ENCODE assay signal across 13 cellular contexts in genomic region chr18:2908166-2908945, GRCh38.
A peak's percentile ranks its signal among the peaks of the same experiment; 100 is the strongest.
DNase-seq lines count a peak whose midpoint lies in the region; ATAC-seq and TF ChIP-seq lines count a peak whose summit lies in the region.
"Had no signal": no experiment of that assay in that cellular context is flagged by ENCODE, and none has a peak within 500 bp of the region (broad histone marks: within the 10 kb centered on the region; RNA-seq: fewer than 3 reads in every experiment).

No MANE protein-coding gene starts in this region.

- H3K27me3 Mint-ChIP-seq in activated naive CD4-positive, alpha-beta T cell treated with anti-CD3 and anti-CD28 coated beads, Interleukin-2, amount 50 U/mL, for 24 hours = no peaks in the 10 kb centered on the region
- H3K27me3 Mint-ChIP-seq in activated B cell treated with CpG ODN at 0.5 μM for 24 hours = no peaks in the 10 kb centered on the region
- H3K27me3 Mint-ChIP-seq in effector memory CD8-positive, alpha-beta T cell = no peaks in the 10 kb centered on the region

- TF ChIP-seq CTCF in activated B cell treated with CpG ODN at 0.5 μM for 24 hours (IDR thresholded peaks at IDR 0.05) = no peak
- TF ChIP-seq CTCF in hepatocyte (IDR thresholded peaks at IDR 0.05; ENCODE audit: poor library complexity) = no peak

- WGBS in hepatocyte (ENCODE audit: low lambda C conversion rate, missing lambda C conversion rate) = 99% methylated on average over 9 of the region's 9 CpGs

- peaks cover 13% of the 10 kb centered on the region for H3K4me1 ChIP-seq in hepatocyte (ENCODE audit: insufficient read depth)
- H3K4me1 ChIP-seq: HAP-1, pancreas had no signal

- H3K36me3 ChIP-seq in hepatocyte (replicated peaks; ENCODE audit: insufficient read depth, low read depth) = no peaks in the 10 kb centered on the region
- H3K36me3 ChIP-seq: HAP-1, pancreas had no signal

- H4K20me1 ChIP-seq in hepatocyte (ENCODE audit: insufficient read depth, poor library complexity, severe bottlenecking) = peaks cover 3% of the 10 kb centered on the region

- POLR2A ChIA-PET in activated B cell treated with CpG ODN at 0.5 μM for 24 hours (lab: Charles Lee) = interaction anchor here (1.2 kb wide), 1 partner anchor 9 kb away, joined by 3 read pairs; no protein-coding TSS in a partner anchor

- intact Hi-C loops in activated B cell treated with CpG ODN at 0.5 μM for 24 hours (cut with micrococcal nuclease) = loop anchor here (5.0 kb wide), 3 partner anchors 61 to 141 kb away; partner anchors contain the start of gene EMILIN2

- H3K27ac ChIP-seq in hepatocyte = no peak overlapping the region
- H3K27ac ChIP-seq: pancreas had no signal

- no peak overlapping the region for H3K4me2 ChIP-seq in hepatocyte

- DNase-seq in activated naive CD4-positive, alpha-beta T cell treated with anti-CD3 and anti-CD28 coated beads, Interleukin-2, amount 50 U/mL, for 16 hours = no peak
- no peak for DNase-seq in activated B cell treated with CpG ODN at 0.5 μM for 24 hours
- DNase-seq in effector memory CD8-positive, alpha-beta T cell = no peak
- peak; percentile 21 for DNase-seq in stimulated activated CD8-positive, alpha-beta memory T cell treated with anti-CD3 and anti-CD28 coated beads, Interleukin-4, amount 100 ng/mL, for 48 hours
- no peak for DNase-seq in hepatocyte (ENCODE audit: low spot score)
- DNase-seq: NCI-H1694; NCI-H446 treated with DMSO at 0.1 percent for 48 hours; pancreas; stimulated activated CD4-positive, alpha-beta T cell treated with anti-CD3 and anti-CD28 coated beads, Interleukin-12 subunit alpha, Interleukin-12 subunit beta, amount 100 ng/mL, for 4 hours had no signal

- no peaks in the 10 kb centered on the region for H3K27me3 ChIP-seq in hepatocyte
- H3K27me3 ChIP-seq: pancreas had no signal

- peak overlapping the region; percentile 40 for H3K4me3 Mint-ChIP-seq in activated naive CD4-positive, alpha-beta T cell treated with anti-CD3 and anti-CD28 coated beads, Interleukin-2, amount 50 U/mL, for 24 hours
- H3K4me3 Mint-ChIP-seq in activated B cell treated with CpG ODN at 0.5 μM for 24 hours = peak overlapping the region; percentile 45
- peak overlapping the region; percentile 77 to 82 for H3K4me3 Mint-ChIP-seq in effector memory CD8-positive, alpha-beta T cell

- ATAC-seq in activated B cell treated with CpG ODN at 0.5 μM for 24 hours (ENCODE audit: low read depth) (no peak), HG02870 (IDR thresholded peaks at IDR 0.05; ENCODE audit: unreplicated experiment) (no peak), HG02973 (IDR thresholded peaks at IDR 0.05; ENCODE audit: unreplicated experiment) (no peak)
- ATAC-seq in effector memory CD8-positive, alpha-beta T cell (replicated peaks) = no peak

- no peaks in the 10 kb centered on the region for H3K9me3 Mint-ChIP-seq in activated naive CD4-positive, alpha-beta T cell treated with anti-CD3 and anti-CD28 coated beads, Interleukin-2, amount 50 U/mL, for 24 hours
- H3K9me3 Mint-ChIP-seq in activated B cell treated with CpG ODN at 0.5 μM for 24 hours = no peaks in the 10 kb centered on the region
- no peaks in the 10 kb centered on the region for H3K9me3 Mint-ChIP-seq in effector memory CD8-positive, alpha-beta T cell

- H3K27ac Mint-ChIP-seq in activated naive CD4-positive, alpha-beta T cell treated with anti-CD3 and anti-CD28 coated beads, Interleukin-2, amount 50 U/mL, for 24 hours = no peak overlapping the region
- peak overlapping the region; percentile 18 for H3K27ac Mint-ChIP-seq in activated B cell treated with CpG ODN at 0.5 μM for 24 hours
- peak overlapping the region; percentile 89 to 91 for H3K27ac Mint-ChIP-seq in effector memory CD8-positive, alpha-beta T cell

- peaks cover 4% of the 10 kb centered on the region for H3K79me2 ChIP-seq in hepatocyte

- no peak overlapping the region for H3K4me3 ChIP-seq in hepatocyte
- H3K4me3 ChIP-seq: HAP-1, pancreas had no signal

- H3K9me2 ChIP-seq in hepatocyte (replicated peaks; ENCODE audit: insufficient read depth) = no peaks in the 10 kb centered on the region

- peaks cover 14% of the 10 kb centered on the region for H3K4me1 Mint-ChIP-seq in activated naive CD4-positive, alpha-beta T cell treated with anti-CD3 and anti-CD28 coated beads, Interleukin-2, amount 50 U/mL, for 24 hours
- peaks cover 19% of the 10 kb centered on the region for H3K4me1 Mint-ChIP-seq in activated B cell treated with CpG ODN at 0.5 μM for 24 hours
- H3K4me1 Mint-ChIP-seq in effector memory CD8-positive, alpha-beta T cell (ENCODE audit: low read depth in 2 of 2) = peaks cover 18 to 22% of the 10 kb centered on the region in 2 donors

- CTCF ChIA-PET in activated B cell treated with CpG ODN at 0.5 μM for 24 hours (lab: Charles Lee) = interaction anchor here (1.2 kb wide), 1 partner anchor 139 kb away, joined by 4 read pairs; no protein-coding TSS in a partner anchor

- H3K9me3 ChIP-seq in hepatocyte (ENCODE audit: low read depth) = no peaks in the 10 kb centered on the region
- H3K9me3 ChIP-seq: HAP-1, pancreas had no signal

- no peaks in the 10 kb centered on the region for H3K36me3 Mint-ChIP-seq in activated naive CD4-positive, alpha-beta T cell treated with anti-CD3 and anti-CD28 coated beads, Interleukin-2, amount 50 U/mL, for 24 hours
- peaks cover 43% of the 10 kb centered on the region for H3K36me3 Mint-ChIP-seq in activated B cell treated with CpG ODN at 0.5 μM for 24 hours (ENCODE audit: low read depth)
- peaks cover 13% of the 10 kb centered on the region for H3K36me3 Mint-ChIP-seq in effector memory CD8-positive, alpha-beta T cell (ENCODE audit: insufficient read depth)

- H2AFZ ChIP-seq in hepatocyte = no peak overlapping the region
